ENCODE assay signal across 23 cellular contexts in genomic region chr15:93038064-93038705, GRCh38. TPM values are rescaled to one million over a fixed set of nuclear protein-coding genes. Genes with fewer than 3 reads are reported as not detected.
DNase-seq lines count a peak whose midpoint lies in the region; ATAC-seq, FAIRE-seq and TF ChIP-seq lines count a peak whose summit lies in the region.
"Had no signal": no experiment of that assay in that cellular context is flagged by ENCODE, and none has a peak within 500 bp of the region (broad histone marks: within the 10 kb centered on the region; RNA-seq: fewer than 3 reads in every experiment).

No MANE protein-coding gene starts in this region.

- no peaks in the 10 kb centered on the region for H3K36me3 ChIP-seq in SK-N-SH (replicated peaks in 1 of 2; ENCODE audit: control insufficient read depth in 1 of 2, insufficient read depth in 2 of 2, low read length in 1 of 2)
- peaks cover 0 to 13% (median 4%) of the 10 kb centered on the region in 3 donors for H3K36me3 ChIP-seq in esophagus squamous epithelium
- peaks cover 9 to 18% of the 10 kb centered on the region in 2 donors for H3K36me3 ChIP-seq in neuronal stem cell (replicated peaks in 1 of 2; ENCODE audit: control insufficient read depth in 2 of 2, insufficient read depth in 2 of 2, low read length in 2 of 2)
- H3K36me3 ChIP-seq in upper lobe of right lung = no peaks in the 10 kb centered on the region
- H3K36me3 ChIP-seq: cardiac muscle cell, right lobe of liver had no signal

- no peaks in the 10 kb centered on the region for H3K9me3 ChIP-seq in SK-N-SH
- H3K9me3 ChIP-seq in esophagus squamous epithelium = no peaks in the 10 kb centered on the region
- H3K9me3 ChIP-seq in neuronal stem cell (replicated peaks in 1 of 2; ENCODE audit: control insufficient read depth in 2 of 2, insufficient read depth in 1 of 2, low read depth in 1 of 2, low read length in 2 of 2) = peaks cover 0 to 9% of the 10 kb centered on the region in 2 donors
- no peaks in the 10 kb centered on the region for H3K9me3 ChIP-seq in upper lobe of right lung
- H3K9me3 ChIP-seq: right lobe of liver had no signal

- H3K27ac ChIP-seq in SK-N-SH (ENCODE audit: low read depth in 2 of 2, low read length in 1 of 2) (no peak overlapping the region), esophagus squamous epithelium (peak overlapping the region in 3 of 4 donors; percentile 10 to 55 (median 37)), neuronal stem cell (replicated peaks; ENCODE audit: low read length) (no peak overlapping the region), upper lobe of right lung (no peak overlapping the region)
- H3K27ac ChIP-seq: 22Rv1, cardiac muscle cell, hepatocyte, PC-9, right lobe of liver had no signal

- no peak for TF ChIP-seq EP300 in SK-N-SH (IDR thresholded peaks at IDR 0.05; ENCODE audit: borderline replicate concordance in 1 of 2, low read depth in 1 of 2, low read length in 1 of 2)

- no peak overlapping the region for H2AFZ ChIP-seq in SK-N-SH (ENCODE audit: low read depth)
- H2AFZ ChIP-seq in neuronal stem cell (ENCODE audit: low read length) = no peak overlapping the region
- H2AFZ ChIP-seq: hepatocyte, PC-9 had no signal

- no peaks in the 10 kb centered on the region for H3K9me2 ChIP-seq in SK-N-SH

- H3K36me3 Mint-ChIP-seq in mesothelial cell of epicardium = peaks cover 10% of the 10 kb centered on the region
- H3K36me3 Mint-ChIP-seq: activated CD8-positive, alpha-beta memory T cell treated with anti-CD3 and anti-CD28 coated beads, Interleukin-2, amount 10 ng/mL, durations not matched to agents 7 days and 5 days had no signal

- H2BK12ac ChIP-seq in neuronal stem cell (ENCODE audit: low read length) = peak overlapping the region; percentile 4

- 85% methylated on average over 13 of the region's 13 CpGs for WGBS in SK-N-SH (ENCODE audit: low lambda C conversion rate)
- WGBS in esophagus squamous epithelium, 2 donors = 57 to 76% methylated on average over 3 to 12 of the region's 13 CpGs
- no CpG with 5 or more reads among the region's 13 CpGs for WGBS in neuronal stem cell (ENCODE audit: extremely low coverage in 2 of 2, insufficient read length in 2 of 2, insufficient replicate concordance in 1 of 2), 2 donors

- ATAC-seq in SK-N-SH treated with all-trans-retinoic acid at 6 μM for 48 hours = no peak
- ATAC-seq in upper lobe of right lung = no peak
- ATAC-seq: activated CD8-positive, alpha-beta memory T cell treated with anti-CD3 and anti-CD28 coated beads, Interleukin-2, amount 10 ng/mL, durations not matched to agents 7 days and 5 days; activated T-helper 17 cell treated with anti-CD3 and anti-CD28 coated beads, Interleukin-2, amount 50 U/mL, for 72 hours; HCT116 had no signal

- peaks cover 8% of the 10 kb centered on the region for H3K4me1 Mint-ChIP-seq in mesothelial cell of epicardium

- POLR2A ChIA-PET in SK-N-SH (lab: Yijun Ruan, JAX) = no interaction called here

- no peaks in the 10 kb centered on the region for H4K20me1 ChIP-seq in SK-N-SH (ENCODE audit: insufficient read depth)

- no peak overlapping the region for H4K91ac ChIP-seq in neuronal stem cell (ENCODE audit: low read depth, low read length, poor library complexity)

- H3K27me3 ChIP-seq in SK-N-SH (ENCODE audit: insufficient read depth) (no peaks in the 10 kb centered on the region), esophagus squamous epithelium (no peaks in the 10 kb centered on the region), neuronal stem cell (ENCODE audit: control insufficient read depth in 3 of 3, insufficient read depth in 3 of 3, low read depth in 1 of 3, low read length in 3 of 3) (no peaks in the 10 kb centered on the region), upper lobe of right lung (no peaks in the 10 kb centered on the region)
- H3K27me3 ChIP-seq: cardiac muscle cell, hepatocyte, right lobe of liver had no signal

- CTCF ChIA-PET in SK-N-SH (lab: Yijun Ruan, JAX) = interaction anchor here (0.8 to 4.9 kb wide), 7 partner anchors 8 to 1082 kb away, joined by 3 to 68 read pairs (median 4); no protein-coding TSS in a partner anchor

- peaks cover 5% of the 10 kb centered on the region for H3K79me1 ChIP-seq in neuronal stem cell (ENCODE audit: low read depth, low read length)

- H3K27ac Mint-ChIP-seq in mesothelial cell of epicardium = no peak overlapping the region
- H3K27ac Mint-ChIP-seq: activated CD8-positive, alpha-beta memory T cell treated with anti-CD3 and anti-CD28 coated beads, Interleukin-2, amount 10 ng/mL, durations not matched to agents 7 days and 5 days; activated T-helper 17 cell treated with anti-CD3 and anti-CD28 coated beads, Interleukin-2, amount 50 U/mL, for 72 hours had no signal

- no peak for FAIRE-seq in HTR-8/SVneo (lab: Jason Lieb, UNC)

- H4K8ac ChIP-seq in neuronal stem cell (ENCODE audit: low read depth, low read length) = no peak overlapping the region

- H3F3A ChIP-seq in SK-N-SH (replicated peaks; ENCODE audit: insufficient read depth) = no peaks in the 10 kb centered on the region

- H3K9ac ChIP-seq in SK-N-SH = no peak overlapping the region
- H3K9ac ChIP-seq in neuronal stem cell (ENCODE audit: low read depth, low read length, poor library complexity) = no peak overlapping the region

- H3K4me2 ChIP-seq in SK-N-SH = no peak overlapping the region
- no peak overlapping the region for H3K4me2 ChIP-seq in neuronal stem cell (ENCODE audit: insufficient read depth, low read length, poor library complexity, severe bottlenecking)
- H3K4me2 ChIP-seq: hepatocyte, PC-9 had no signal

- H3K18ac ChIP-seq in neuronal stem cell (ENCODE audit: low read length) = peak overlapping the region; percentile 87

- TF ChIP-seq CTCF in SK-N-SH (IDR thresholded peaks at IDR 0.05) (no peak), esophagus squamous epithelium (IDR thresholded peaks at IDR 0.05) (no peak), upper lobe of right lung (IDR thresholded peaks at IDR 0.05) (no peak), mesothelial cell of epicardium (IDR thresholded peaks at IDR 0.05; ENCODE audit: unreplicated experiment) (no peak)

- no peaks in the 10 kb centered on the region for H3K79me2 ChIP-seq in SK-N-SH (ENCODE audit: insufficient read depth)
- H3K79me2 ChIP-seq: hepatocyte had no signal

- H3K27me3 Mint-ChIP-seq in mesothelial cell of epicardium (ENCODE audit: low read depth) = no peaks in the 10 kb centered on the region
- H3K27me3 Mint-ChIP-seq: activated CD8-positive, alpha-beta memory T cell treated with anti-CD3 and anti-CD28 coated beads, Interleukin-2, amount 10 ng/mL, durations not matched to agents 7 days and 5 days; activated T-helper 17 cell treated with anti-CD3 and anti-CD28 coated beads, Interleukin-2, amount 50 U/mL, for 72 hours had no signal

- H2BK15ac ChIP-seq in neuronal stem cell (ENCODE audit: low read length) = no peak overlapping the region

- no peak overlapping the region for H2BK120ac ChIP-seq in neuronal stem cell (ENCODE audit: low read depth, low read length)

- H3K4me1 ChIP-seq in SK-N-SH (ENCODE audit: control insufficient read depth in 1 of 2, insufficient read depth in 2 of 2, low read depth in 1 of 2, low read length in 1 of 2) (peaks cover 0 to 8% of the 10 kb centered on the region in 2 experiments; a peak in 1 of 4 replicates), esophagus squamous epithelium (peaks cover 21 to 60% (median 29%) of the 10 kb centered on the region in 3 donors), neuronal stem cell (ENCODE audit: control insufficient read depth in 2 of 2, insufficient read depth in 1 of 2, low read depth in 1 of 2, low read length in 2 of 2) (peaks cover 7 to 22% of the 10 kb centered on the region in 2 donors), upper lobe of right lung (no peaks in the 10 kb centered on the region)
- H3K4me1 ChIP-seq: right lobe of liver had no signal

- no peak overlapping the region for H2BK5ac ChIP-seq in neuronal stem cell (ENCODE audit: low read length)

- intact Hi-C loops in esophagus squamous epithelium (cut with DNase I) = no loop called here
- intact Hi-C loops in upper lobe of right lung (cut with DNase I) = no loop called here

- H3K4ac ChIP-seq in neuronal stem cell (ENCODE audit: low read length) = no peak overlapping the region

- H3K4me3 ChIP-seq in SK-N-SH (ENCODE audit: low read depth in 2 of 2, low read length in 1 of 2) (no peak overlapping the region), esophagus squamous epithelium (no peak overlapping the region), neuronal stem cell (ENCODE audit: low read length in 2 of 2) (no peak overlapping the region), upper lobe of right lung (no peak overlapping the region)
- H3K4me3 ChIP-seq: cardiac muscle cell, hepatocyte, PC-9, right lobe of liver had no signal

- no peak overlapping the region for H3K23ac ChIP-seq in neuronal stem cell (ENCODE audit: low read depth, low read length, poor library complexity)

- no peaks in the 10 kb centered on the region for H3K9me3 Mint-ChIP-seq in mesothelial cell of epicardium
- H3K9me3 Mint-ChIP-seq: activated T-helper 17 cell treated with anti-CD3 and anti-CD28 coated beads, Interleukin-2, amount 50 U/mL, for 72 hours had no signal

- no peak overlapping the region for H3K14ac ChIP-seq in neuronal stem cell (ENCODE audit: low read length)

- no peak overlapping the region for H2AK5ac ChIP-seq in neuronal stem cell (ENCODE audit: low read depth, low read length)

- peak; percentile 19 for DNase-seq in SK-N-SH
- no peak for DNase-seq in esophagus squamous epithelium (lab: John Stamatoyannopoulos, UW)
- DNase-seq in neuronal stem cell (ENCODE audit: low spot score) = no peak
- DNase-seq in upper lobe of right lung = peak; percentile 42
- DNase-seq in stimulated activated naive CD4-positive, alpha-beta T cell treated with Interleukin-2 at 50 U/mL for 16 hours (lab: John Stamatoyannopoulos, UW) = no peak
- DNase-seq in mesothelial cell of epicardium (ENCODE audit: low spot score in 2 of 2, unreplicated experiment in 2 of 2) = no peak
- no peak for DNase-seq in HTR-8/SVneo (ENCODE audit: insufficient read length, low spot score)
- DNase-seq: activated CD4-positive, alpha-beta T cell treated with anti-CD3 and anti-CD28 coated beads for 4 hours; activated CD8-positive, alpha-beta memory T cell treated with anti-CD3 and anti-CD28 coated beads, Interleukin-2, amount 10 ng/mL, durations not matched to agents 7 days and 5 days; effector CD4-positive, alpha-beta T cell; GDM1; Karpas-422; NCI-H748 treated with DMSO at 0.1 percent for 48 hours; PC-9; stimulated activated CD4-positive, alpha-beta T cell treated with anti-CD3 and anti-CD28 coated beads, Interleukin-4, amount 100 ng/mL, for 1 hour; T1000 had no signal

- H3K4me3 Mint-ChIP-seq in mesothelial cell of epicardium = no peak overlapping the region
- H3K4me3 Mint-ChIP-seq: activated CD8-positive, alpha-beta memory T cell treated with anti-CD3 and anti-CD28 coated beads, Interleukin-2, amount 10 ng/mL, durations not matched to agents 7 days and 5 days; activated T-helper 17 cell treated with anti-CD3 and anti-CD28 coated beads, Interleukin-2, amount 50 U/mL, for 72 hours had no signal

- no peak for TF ChIP-seq POLR2A in esophagus squamous epithelium (IDR thresholded peaks at IDR 0.05)

- TF ChIP-seq RAD21 in SK-N-SH (IDR thresholded peaks at IDR 0.05; ENCODE audit: low read length) = no peak

RNA-seq across cellular contexts. Expression of gene RGMA, which starts 50.8 kb away (rescaled TPM):
- 0.76 and 1.5 TPM in 2 replicates for polyA plus RNA-seq in SK-N-SH (2012; rRNA removed)
- 0.76 and 1.3 TPM in 2 replicates for polyA plus RNA-seq in SK-N-SH (2012; cell fraction: cytosol; rRNA removed)
- 1.2 and 1.3 TPM in 2 replicates for polyA plus RNA-seq in SK-N-SH (2012; cell fraction: nucleus; rRNA removed)
- 10 to 100 TPM; 18.8 to 74.7 (median 47.1) TPM for total RNA-seq in esophagus squamous epithelium
- polyA plus RNA-seq in neuronal stem cell (2013, experiment 1 of 2) = 196 TPM
- polyA plus RNA-seq in neuronal stem cell (2013, experiment 2 of 2) = 194 TPM
- 4.1 TPM for total RNA-seq in upper lobe of right lung
- total RNA-seq in mesothelial cell of epicardium = 23.6 to 26.1 TPM (median 24.3 TPM) in 3 replicates

Comparison
In these comparisons a context has a peak if more than half of its experiments do, and no peak if none do; other contexts are left out.
1. DNase-seq: peak in SK-N-SH (single experiment) and upper lobe of right lung (single experiment); none in esophagus squamous epithelium (single experiment), neuronal stem cell (single experiment), stimulated activated naive CD4-positive, alpha-beta T cell treated with Interleukin-2 at 50 U/mL for 16 hours (single experiment), mesothelial cell of epicardium (0 of 2) and HTR-8/SVneo (single experiment).
2. H3K27ac ChIP-seq: peak in esophagus squamous epithelium (3 of 4); none in SK-N-SH (0 of 2), neuronal stem cell (single experiment) and upper lobe of right lung (single experiment).